12 cellular contexts compared by ENCODE assay signal in genomic region chr15:40430271-40430805, GRCh38. TPM values are rescaled to one million over a fixed set of nuclear protein-coding genes. Genes with fewer than 3 reads are reported as not detected.
DNase-seq lines count a peak whose midpoint lies in the region; ATAC-seq and TF ChIP-seq lines count a peak whose summit lies in the region.
"Had no signal": no experiment of that assay in that cellular context is flagged by ENCODE, and none has a peak within 500 bp of the region (broad histone marks: within the 10 kb centered on the region; RNA-seq: fewer than 3 reads in every experiment).

No MANE protein-coding gene starts in this region.

- POLR2A ChIA-PET in HCT116 (lab: Charles Lee), result no interaction called here

- no peak overlapping the region for H2AFZ ChIP-seq in HCT116 (ENCODE audit: low read depth, low read length, poor library complexity, severe bottlenecking)

- 62 to 80% methylated on average over 10 of the region's 10 CpGs for WGBS in testis, 2 donors

- H3K27me3 ChIP-seq in HCT116 (ENCODE audit: insufficient read depth, low read length) (no peaks in the 10 kb centered on the region), testis (no peaks in the 10 kb centered on the region)

- TF ChIP-seq CTCF in HCT116 (IDR thresholded peaks at IDR 0.05 in 2 of 3, conservative IDR thresholded peaks at IDR 0.05 in 1 of 3; ENCODE audit: borderline replicate concordance in 1 of 3, insufficient read depth in 1 of 3, low read depth in 2 of 3, low read length in 2 of 3) (no peak), fibroblast of mammary gland (conservative IDR thresholded peaks at IDR 0.05; ENCODE audit: control insufficient read depth, insufficient read depth, low read depth, low read length) (no peak), testis (IDR thresholded peaks at IDR 0.05) (no peak)

- no peaks in the 10 kb centered on the region for H3K36me3 ChIP-seq in HCT116 (ENCODE audit: control insufficient read depth in 1 of 2, insufficient read depth in 2 of 2, low read length in 2 of 2)
- no peaks in the 10 kb centered on the region for H3K36me3 ChIP-seq in testis (ENCODE audit: low read depth, missing control alignments)

- no peak overlapping the region for H3K27ac ChIP-seq in HCT116 (ENCODE audit: low read depth, low read length)
- no peak overlapping the region for H3K27ac ChIP-seq in testis

- TF ChIP-seq RAD21 in HCT116 (IDR thresholded peaks at IDR 0.05; ENCODE audit: low read depth), result no peak

- H3K4me3 ChIP-seq in HCT116 (replicated peaks in 1 of 2; ENCODE audit: low read depth in 1 of 2, low read length in 2 of 2), result no peak overlapping the region
- H3K4me3 ChIP-seq in fibroblast of mammary gland (ENCODE audit: control insufficient read depth, low read depth, low read length), result no peak overlapping the region
- no peak overlapping the region for H3K4me3 ChIP-seq in testis

- H3K4me2 ChIP-seq in HCT116 (ENCODE audit: low read length), result peak overlapping the region; percentile 48

- RAD21 ChIA-PET in HCT116 (lab: Charles Lee; ENCODE audit: low non-redundant PET in 1 of 2, low total read pairs in 2 of 2, uncharacterized antibody in 2 of 2, unreplicated experiment in 2 of 2), result no interaction called here

- H3K9me2 ChIP-seq in HCT116 (ENCODE audit: insufficient read depth), result no peaks in the 10 kb centered on the region

- H3K4me1 ChIP-seq in HCT116 (ENCODE audit: control insufficient read depth in 1 of 2, insufficient read depth in 2 of 2, low read length in 2 of 2), result peaks cover 6 to 11% of the 10 kb centered on the region in 2 experiments; a peak in 3 of 4 replicates
- H3K4me1 ChIP-seq in testis, result no peaks in the 10 kb centered on the region

- H3K9me3 ChIP-seq in HCT116 (ENCODE audit: control insufficient read depth in 1 of 2, insufficient read depth in 1 of 2, low read depth in 1 of 2, low read length in 2 of 2) (no peaks in the 10 kb centered on the region), testis (no peaks in the 10 kb centered on the region)

- no peaks in the 10 kb centered on the region for H4K20me1 ChIP-seq in HCT116 (ENCODE audit: insufficient read depth)

- ATAC-seq in HCT116, result peak; percentile 99
- ATAC-seq: left lobe of liver had no signal

- H3K9ac ChIP-seq in HCT116 (ENCODE audit: low read length), result no peak overlapping the region

- CTCF ChIA-PET in HCT116 (lab: Charles Lee), result interaction anchor here (1.2 to 1.6 kb wide), 3 partner anchors 8 to 107 kb away, joined by 3 to 5 read pairs (median 3); no protein-coding TSS in a partner anchor

- BruUV-seq in HCT116 (replicated peaks; lab: Mats Ljungman, UMichigan), result no TSS peak

- DNase-seq in HCT116 (ENCODE audit: low read depth, low spot score), result no peak
- peak; percentile 76 for DNase-seq in RPMI7951 (ENCODE audit: low read depth)
- peak; percentile 80 for DNase-seq in fibroblast of mammary gland (ENCODE audit: low read depth)
- peak; percentile 64 for DNase-seq in testis
- no peak for DNase-seq in DMS79 (lab: John Stamatoyannopoulos, UW)
- DNase-seq in T-helper 1 cell, result no peak
- DNase-seq in NCI-H510A treated with DMSO at 0.1 percent for 48 hours (lab: John Stamatoyannopoulos, UW), result no peak
- DNase-seq: activated T-cell treated with anti-CD3 and anti-CD28 coated beads for 4 hours; EL; occipital lobe; stimulated activated CD4-positive, alpha-beta T cell treated with anti-CD3 and anti-CD28 coated beads, Interleukin-4, amount 100 ng/mL, for 24 hours had no signal

- TF ChIP-seq POLR2A in HCT116 (IDR thresholded peaks at IDR 0.05; ENCODE audit: borderline replicate concordance, extremely low read depth, insufficient read depth, insufficient read length), result no peak
- no peak for TF ChIP-seq POLR2A in testis (IDR thresholded peaks at IDR 0.05)

- intact Hi-C loops in HCT116 (cut with micrococcal nuclease), result no loop called here
- intact Hi-C loops in testis (cut with DNase I; ENCODE audit: low total_unique reads), result no loop called here

- no peaks in the 10 kb centered on the region for H3K79me2 ChIP-seq in HCT116 (ENCODE audit: insufficient read depth, low read length)

TF ChIP-seq in HCT116, 20 proteins besides CTCF, POLR2A, EP300 and RAD21:
- no peak for TF ChIP-seq MAX (IDR thresholded peaks at IDR 0.05)
- no peak for TF ChIP-seq POLR2AphosphoS5 (IDR thresholded peaks at IDR 0.05; ENCODE audit: low read depth, low read length)
- no peak for TF ChIP-seq REST (IDR thresholded peaks at IDR 0.05; ENCODE audit: low read depth)
- TF ChIP-seq SIN3A (IDR thresholded peaks at IDR 0.05; ENCODE audit: low read depth), result no peak
TF ChIP-seq in HCT116: peak in this region for 0.

RNA-seq across cellular contexts. Expression of gene BAHD1, which starts 10.4 kb away (rescaled TPM):
- total RNA-seq in HCT116 (2021; ENCODE audit: unreplicated experiment) (25.0 TPM), testis (10 to 100 TPM; 52.0 to 53.9 TPM)
- 18.0 and 18.8 TPM in 2 replicates for polyA plus RNA-seq in HCT116 (2012)
- total RNA-seq in RPMI7951 (2014; rRNA removed; shearing (Covaris generic)), result 7.6 and 11.5 TPM in 2 replicates
- 47.9 TPM for polyA plus RNA-seq in testis (ENCODE audit: insufficient read depth, low read depth, low replicate concordance)

RNA-seq across cellular contexts. Expression of gene IVD, which starts 24.7 kb away (rescaled TPM):
- total RNA-seq in HCT116 (2021; ENCODE audit: unreplicated experiment) (65.6 TPM), testis (10 to 100 TPM; 79.1 to 94.7 TPM)
- 45.5 and 50.0 TPM in 2 replicates for polyA plus RNA-seq in HCT116 (2012)
- total RNA-seq in RPMI7951 (2014; rRNA removed; shearing (Covaris generic)), result 21.0 and 24.5 TPM in 2 replicates
- 88.7 TPM for polyA plus RNA-seq in testis (ENCODE audit: insufficient read depth, low read depth, low replicate concordance)

RNA-seq across cellular contexts. Expression of gene CHST14, which starts 40.4 kb away (rescaled TPM):
- total RNA-seq in HCT116 (2021; ENCODE audit: unreplicated experiment) (12.7 TPM), testis (10 to 100 TPM in 1 of 2 donors, 1 to 10 TPM in 1; 5.4 to 13.0 TPM)
- 10.2 and 10.8 TPM in 2 replicates for polyA plus RNA-seq in HCT116 (2012)
- total RNA-seq in RPMI7951 (2014; rRNA removed; shearing (Covaris generic)), result 27.1 and 29.3 TPM in 2 replicates
- 16.7 TPM for polyA plus RNA-seq in testis (ENCODE audit: insufficient read depth, low read depth, low replicate concordance)

RNA-seq across cellular contexts. Expression of gene KNSTRN, which starts 47.8 kb away (rescaled TPM):
- 84.1 TPM for total RNA-seq in HCT116 (2021; ENCODE audit: unreplicated experiment)
- 66.4 and 98.7 TPM in 2 replicates for polyA plus RNA-seq in HCT116 (2012)
- total RNA-seq in RPMI7951 (2014; rRNA removed; shearing (Covaris generic)), result 186 and 201 TPM in 2 replicates
- total RNA-seq in testis, result 10 to 100 TPM; 39.6 to 66.9 TPM
- polyA plus RNA-seq in testis (ENCODE audit: insufficient read depth, low read depth, low replicate concordance), result 125 TPM

Comparison
In these comparisons a context has a peak if more than half of its experiments do, and no peak if none do; other contexts are left out.
1. DNase-seq: peak in RPMI7951 (single experiment), fibroblast of mammary gland (single experiment) and testis (single experiment); none in HCT116 (single experiment), DMS79 (single experiment), T-helper 1 cell (0 of 5) and NCI-H510A treated with DMSO at 0.1 percent for 48 hours (single experiment).